ENCODE assay signal across 23 cellular contexts in genomic region chr2:2787301-2787907, GRCh38.
DNase-seq lines count a peak whose midpoint lies in the region; ATAC-seq and TF ChIP-seq lines count a peak whose summit lies in the region.
"Had no signal": no experiment of that assay in that cellular context is flagged by ENCODE, and none has a peak within 500 bp of the region (broad histone marks: within the 10 kb centered on the region; RNA-seq: fewer than 3 reads in every experiment).

No MANE protein-coding gene starts in this region.

- peak; percentile 64 for ATAC-seq in left ventricle myocardium superior
- no peak for ATAC-seq in lower lobe of right lung
- ATAC-seq: activated CD8-positive, alpha-beta memory T cell treated with anti-CD3 and anti-CD28 coated beads, Interleukin-2, amount 10 ng/mL, durations not matched to agents 7 days and 5 days had no signal

- no peak for TF ChIP-seq POLR2A in Peyer's patch (IDR thresholded peaks at IDR 0.05)
- TF ChIP-seq POLR2A in transverse colon (IDR thresholded peaks at IDR 0.05), result no peak

- no peak for TF ChIP-seq EP300 in transverse colon (IDR thresholded peaks at IDR 0.05; ENCODE audit: low read depth)

- H3K27ac Mint-ChIP-seq in osteocyte (ENCODE audit: unreplicated experiment), result no peak overlapping the region
- H3K27ac Mint-ChIP-seq: activated CD8-positive, alpha-beta memory T cell treated with anti-CD3 and anti-CD28 coated beads, Interleukin-2, amount 10 ng/mL, durations not matched to agents 7 days and 5 days; activated naive CD8-positive, alpha-beta T cell had no signal

- H3K4me1 ChIP-seq in BE2C (peaks cover 12% of the 10 kb centered on the region), Peyer's patch (no peaks in the 10 kb centered on the region), lower lobe of right lung (no peaks in the 10 kb centered on the region), transverse colon (no peaks in the 10 kb centered on the region)
- H3K4me1 ChIP-seq: ascending aorta, spleen had no signal

- TF ChIP-seq CTCF in BE2C (IDR thresholded peaks at IDR 0.05; ENCODE audit: low read depth, low read length), result no peak
- no peak for TF ChIP-seq CTCF in Peyer's patch (IDR thresholded peaks at IDR 0.05)
- no peak for TF ChIP-seq CTCF in osteocyte (IDR thresholded peaks at IDR 0.05)
- no peak for TF ChIP-seq CTCF in lower lobe of right lung (IDR thresholded peaks at IDR 0.05)
- no peak for TF ChIP-seq CTCF in transverse colon (IDR thresholded peaks at IDR 0.05)

- intact Hi-C loops in left ventricle myocardium superior (cut with micrococcal nuclease) (no loop called here), lower lobe of right lung (cut with DNase I) (no loop called here), transverse colon (cut with DNase I; ENCODE audit: low total_unique reads) (no loop called here)

- in situ Hi-C loops in G401 (cut with HindIII; ENCODE audit: low sequenced_read_pairs) (no loop called here), transverse colon (cut with MboI; ENCODE audit: low pct_ligation_motif_present in 1 of 4, low pct_unique_long_range_greater_than_20kb in 1 of 4, low sequenced_read_pairs in 3 of 4) (no loop called here)

- no peak overlapping the region for H3K4me3 Mint-ChIP-seq in osteocyte (ENCODE audit: unreplicated experiment)
- H3K4me3 Mint-ChIP-seq: activated CD8-positive, alpha-beta memory T cell treated with anti-CD3 and anti-CD28 coated beads, Interleukin-2, amount 10 ng/mL, durations not matched to agents 7 days and 5 days; activated naive CD8-positive, alpha-beta T cell; central memory CD8-positive, alpha-beta T cell had no signal

- no peaks in the 10 kb centered on the region for H3K27me3 Mint-ChIP-seq in osteocyte (ENCODE audit: unreplicated experiment)
- H3K27me3 Mint-ChIP-seq: activated CD8-positive, alpha-beta memory T cell treated with anti-CD3 and anti-CD28 coated beads, Interleukin-2, amount 10 ng/mL, durations not matched to agents 7 days and 5 days had no signal

- H3K9me3 ChIP-seq in BE2C, result no peaks in the 10 kb centered on the region
- H3K9me3 ChIP-seq in Peyer's patch, result no peaks in the 10 kb centered on the region
- H3K9me3 ChIP-seq in lower lobe of right lung, result no peaks in the 10 kb centered on the region
- H3K9me3 ChIP-seq in transverse colon, result no peaks in the 10 kb centered on the region
- H3K9me3 ChIP-seq: ascending aorta, spleen had no signal

- no peak overlapping the region for H3K27ac ChIP-seq in Peyer's patch
- H3K27ac ChIP-seq in lower lobe of right lung, result no peak overlapping the region
- no peak overlapping the region for H3K27ac ChIP-seq in transverse colon
- H3K27ac ChIP-seq: ascending aorta, dorsolateral prefrontal cortex, epithelial cell of prostate, hepatocyte, spleen had no signal

- peaks cover 38% of the 10 kb centered on the region for H3K9me3 Mint-ChIP-seq in osteocyte (ENCODE audit: unreplicated experiment)

- no peaks in the 10 kb centered on the region for H3K36me3 Mint-ChIP-seq in osteocyte (ENCODE audit: unreplicated experiment)
- H3K36me3 Mint-ChIP-seq: activated CD8-positive, alpha-beta memory T cell treated with anti-CD3 and anti-CD28 coated beads, Interleukin-2, amount 10 ng/mL, durations not matched to agents 7 days and 5 days; activated naive CD8-positive, alpha-beta T cell had no signal

- H3K4me3 ChIP-seq in BE2C (ENCODE audit: low read depth, low read length) (peak overlapping the region; percentile 38), Peyer's patch (no peak overlapping the region), lower lobe of right lung (no peak overlapping the region), transverse colon (no peak overlapping the region)
- H3K4me3 ChIP-seq: ascending aorta, dorsolateral prefrontal cortex, hepatocyte, spleen had no signal

- no peaks in the 10 kb centered on the region for H3K4me1 Mint-ChIP-seq in osteocyte (ENCODE audit: unreplicated experiment)
- H3K4me1 Mint-ChIP-seq: activated CD8-positive, alpha-beta memory T cell treated with anti-CD3 and anti-CD28 coated beads, Interleukin-2, amount 10 ng/mL, durations not matched to agents 7 days and 5 days; central memory CD8-positive, alpha-beta T cell had no signal

- WGBS in transverse colon (ENCODE audit: low coverage in 1 of 2), 2 donors, result 87 to 90% methylated on average over 7 to 19 of the region's 19 CpGs

- H3K27me3 ChIP-seq in BE2C (no peaks in the 10 kb centered on the region), Peyer's patch (no peaks in the 10 kb centered on the region), lower lobe of right lung (ENCODE audit: low read depth) (no peaks in the 10 kb centered on the region), transverse colon (no peaks in the 10 kb centered on the region)
- H3K27me3 ChIP-seq: ascending aorta, hepatocyte had no signal

- no peaks in the 10 kb centered on the region for H3K36me3 ChIP-seq in BE2C
- H3K36me3 ChIP-seq in Peyer's patch, result no peaks in the 10 kb centered on the region
- H3K36me3 ChIP-seq in lower lobe of right lung, result no peaks in the 10 kb centered on the region
- H3K36me3 ChIP-seq in transverse colon, result no peaks in the 10 kb centered on the region
- H3K36me3 ChIP-seq: ascending aorta, spleen had no signal

- DNase-seq in BE2C (peak; percentile 81), G401 (ENCODE audit: low spot score) (peak; percentile 18), Peyer's patch (peak in 2 of 3 donors; percentile 28 to 32), left ventricle myocardium superior (peak; percentile 69), osteocyte (ENCODE audit: extremely low spot score, unreplicated experiment) (no peak), lower lobe of right lung (no peak), transverse colon (no peak)
- no peak for DNase-seq in activated CD4-positive, alpha-beta T cell treated with anti-CD3 and anti-CD28 coated beads, Interleukin-2, amount 50 U/mL, for 48 hours
- DNase-seq: activated CD8-positive, alpha-beta memory T cell treated with anti-CD3 and anti-CD28 coated beads, Interleukin-2, amount 10 ng/mL, durations not matched to agents 7 days and 5 days; GDM1; MV-4-11; NCI-H1930; NCI-H526 treated with DMSO at 0.1 percent for 48 hours; spleen; stimulated activated CD4-positive, alpha-beta T cell treated with anti-CD3 and anti-CD28 coated beads, Interleukin-4, amount 100 ng/mL, for 1 hour; stimulated activated naive CD4-positive, alpha-beta T cell; T-helper 1 cell had no signal

Comparison
In these comparisons a context has a peak if more than half of its experiments do, and no peak if none do; other contexts are left out.
1. DNase-seq: peak in BE2C (single experiment), G401 (single experiment), Peyer's patch (2 of 3) and left ventricle myocardium superior (single experiment); none in osteocyte (single experiment), lower lobe of right lung (single experiment), transverse colon (single experiment) and activated CD4-positive, alpha-beta T cell treated with anti-CD3 and anti-CD28 coated beads, Interleukin-2, amount 50 U/mL, for 48 hours (0 of 2).